ENCODE assay signal across 8 cellular contexts in the genomic region with DNA sequence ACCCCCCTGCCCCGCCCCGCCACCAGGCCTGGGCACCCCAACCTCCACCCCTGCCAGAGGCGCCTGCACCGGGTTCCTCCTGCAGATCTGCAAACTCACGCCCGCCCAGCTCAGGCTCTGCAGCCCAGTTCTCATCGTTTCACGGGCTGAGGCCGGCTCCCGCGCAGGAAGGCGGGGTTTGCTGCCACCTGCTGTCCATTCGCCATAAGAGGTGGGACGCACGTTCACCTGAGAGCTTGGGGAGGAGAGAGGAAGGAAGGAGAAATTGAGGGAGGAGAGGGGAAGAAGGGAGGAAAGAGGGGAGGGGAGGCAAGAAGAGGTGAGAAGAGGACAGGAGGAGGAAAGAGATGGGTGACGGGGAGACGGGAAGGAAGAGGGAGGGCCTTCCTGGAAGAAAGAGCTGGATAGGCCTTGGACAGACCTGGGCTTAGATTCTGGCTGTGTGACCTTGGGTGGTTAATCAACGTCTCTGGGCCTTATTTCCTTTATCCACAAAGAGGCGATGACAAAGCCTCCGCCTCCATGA.
DNase-seq lines count a peak whose midpoint lies in the region; ATAC-seq, FAIRE-seq and TF ChIP-seq lines count a peak whose summit lies in the region.

No MANE protein-coding gene starts in this region.

- POLR2A ChIA-PET in AG04449 (lab: Yijun Ruan, JAX), result interaction anchor here (0.7 kb wide), 1 partner anchor 1837 kb away, joined by 3 read pairs; no protein-coding TSS in a partner anchor
- POLR2A ChIA-PET in HepG2 (lab: Yijun Ruan, JAX), result interaction anchor here (0.6 to 2.0 kb wide), 9 partner anchors 44 to 368 kb away, joined by 3 to 9 read pairs (median 4); no protein-coding TSS in a partner anchor

- H3K27me3 Mint-ChIP-seq in central memory CD8-positive, alpha-beta T cell, result peaks cover 80% of the 10 kb centered on the region

- peak; percentile 83 for TF ChIP-seq CTCF in AG04449 (IDR thresholded peaks at IDR 0.05; ENCODE audit: insufficient read depth, low read length, missing control alignments)
- peak; percentile 96 for TF ChIP-seq CTCF in HepG2 (CRISPR knock-in tag; IDR thresholded peaks at IDR 0.05)

- no peaks in the 10 kb centered on the region for H4K20me1 ChIP-seq in HepG2 (ENCODE audit: insufficient read depth, low read length)

- H3K27me3 ChIP-seq in HepG2 (ENCODE audit: control insufficient read depth in 1 of 2, insufficient read depth in 2 of 2, low read length in 2 of 2), result peaks cover 0 to 20% of the 10 kb centered on the region in 2 experiments; a peak in 2 of 5 replicates

- peak overlapping the region; percentile 60 for H3K4me3 Mint-ChIP-seq in central memory CD8-positive, alpha-beta T cell

- no peaks in the 10 kb centered on the region for H3K36me3 Mint-ChIP-seq in central memory CD8-positive, alpha-beta T cell (ENCODE audit: insufficient read depth)

- no peak overlapping the region for H3K9ac ChIP-seq in HepG2 (ENCODE audit: insufficient read depth, low read depth, low read length)

- H2AFZ ChIP-seq in HepG2 (ENCODE audit: low read length), result no peak overlapping the region

- no peaks in the 10 kb centered on the region for H3K36me3 ChIP-seq in HepG2 (replicated peaks in 1 of 2; ENCODE audit: control insufficient read depth in 1 of 2, insufficient read depth in 2 of 2, low read length in 2 of 2)

- CTCF ChIA-PET in AG04449 (lab: Yijun Ruan, JAX) (interaction anchor here (0.7 to 1.7 kb wide), 18 partner anchors 8 to 687 kb away, joined by 3 to 6 read pairs (median 4); no protein-coding TSS in a partner anchor), HepG2 (lab: Yijun Ruan, JAX; ENCODE audit: low intra/inter-chr PET ratio, low total read pairs) (interaction anchor here (1.2 to 2.1 kb wide), 4 partner anchors 87 to 133 kb away, joined by 3 to 14 read pairs (median 6); a partner anchor contains a TSS)

- no peak overlapping the region for H3K27ac ChIP-seq in HepG2 (ENCODE audit: extremely low read length, insufficient read depth, low read length)

- in situ Hi-C loops in HepG2 (cut with HindIII; ENCODE audit: extremely low pct_ligation_motif_present, low pct_unique_long_range_greater_than_20kb), result no loop called here

- ATAC-seq in GM18498 (IDR thresholded peaks at IDR 0.05; ENCODE audit: unreplicated experiment) (peak; percentile 66), HepG2 (peak; percentile 96), GM21390 (IDR thresholded peaks at IDR 0.05; ENCODE audit: unreplicated experiment) (no peak)
- ATAC-seq in central memory CD8-positive, alpha-beta T cell (replicated peaks; ENCODE audit: extremely low read depth, poor library complexity, severe bottlenecking), result peak; percentile 67

- no peak overlapping the region for H3K4me2 ChIP-seq in HepG2 (ENCODE audit: low read depth, low read length)

- no TSS peak for BruUV-seq in HepG2 (replicated peaks; lab: Mats Ljungman, UMichigan)

- DNase-seq in AG04449 (ENCODE audit: low read depth, low spot score), result no peak
- DNase-seq in NCI-H2107 (lab: John Stamatoyannopoulos, UW), result peak; percentile 54
- DNase-seq in activated CD4-positive, alpha-beta T cell treated with anti-CD3 and anti-CD28 coated beads for 1 hour, result peak; percentile 51
- DNase-seq in central memory CD8-positive, alpha-beta T cell (ENCODE audit: low spot score in 2 of 2), result peak; percentile 55 to 61
- DNase-seq in HepG2 (ENCODE audit: low spot score), result peak; percentile 56
- peak; percentile 43 to 53 (median 51) for DNase-seq in stimulated activated CD4-positive, alpha-beta T cell treated with anti-CD3 and anti-CD28 coated beads, TNF-alpha, amount 100 ng/mL, for 4 hours (ENCODE audit: low read depth in 3 of 3)

- under 1% methylated on average over 16 of the region's 20 CpGs for WGBS in HepG2 (ENCODE audit: low lambda C conversion rate)

- H3K4me1 Mint-ChIP-seq in central memory CD8-positive, alpha-beta T cell, result peaks cover 32% of the 10 kb centered on the region

- no peak for TF ChIP-seq POLR2A in HepG2 (IDR thresholded peaks at IDR 0.05; ENCODE audit: insufficient read depth in 1 of 2, low read depth in 2 of 2, low read length in 2 of 2)

- no peak overlapping the region for H3K27ac Mint-ChIP-seq in central memory CD8-positive, alpha-beta T cell (ENCODE audit: low read depth)

- intact Hi-C loops in HepG2 (cut with micrococcal nuclease; ENCODE audit: unreplicated experiment), result no loop called here

- H3K4me3 ChIP-seq in AG04449 (ENCODE audit: low read depth, low read length) (no peak overlapping the region), HepG2 (replicated peaks in 1 of 3; ENCODE audit: insufficient read depth in 1 of 3, low read depth in 2 of 3, low read length in 3 of 3) (no peak overlapping the region)

- H3K9me3 Mint-ChIP-seq in central memory CD8-positive, alpha-beta T cell, result no peaks in the 10 kb centered on the region

- H3K4me1 ChIP-seq in HepG2 (ENCODE audit: insufficient read depth, low read length), result peaks cover 17% of the 10 kb centered on the region

- peaks cover 11% of the 10 kb centered on the region for H3K9me3 ChIP-seq in HepG2 (ENCODE audit: low read length)

- TF ChIP-seq RAD21 in HepG2 (CRISPR knock-in tag; IDR thresholded peaks at IDR 0.05), result peak; percentile 96

- TF ChIP-seq EP300 in HepG2 (IDR thresholded peaks at IDR 0.05; ENCODE audit: low read depth in 2 of 2, low read length in 2 of 2), result no peak
- TF ChIP-seq EP300 in HepG2 (CRISPR knock-in tag; IDR thresholded peaks at IDR 0.05; ENCODE audit: borderline replicate concordance), result no peak

- no peaks in the 10 kb centered on the region for H3K79me2 ChIP-seq in HepG2 (ENCODE audit: insufficient read depth, low read length)

- FAIRE-seq in HepG2 (lab: Jason Lieb, UNC), result peak; percentile 77

TF ChIP-seq in HepG2, 621 proteins besides CTCF, POLR2A, EP300 and RAD21 (continues in another document):
- TF ChIP-seq, protein P1, sequence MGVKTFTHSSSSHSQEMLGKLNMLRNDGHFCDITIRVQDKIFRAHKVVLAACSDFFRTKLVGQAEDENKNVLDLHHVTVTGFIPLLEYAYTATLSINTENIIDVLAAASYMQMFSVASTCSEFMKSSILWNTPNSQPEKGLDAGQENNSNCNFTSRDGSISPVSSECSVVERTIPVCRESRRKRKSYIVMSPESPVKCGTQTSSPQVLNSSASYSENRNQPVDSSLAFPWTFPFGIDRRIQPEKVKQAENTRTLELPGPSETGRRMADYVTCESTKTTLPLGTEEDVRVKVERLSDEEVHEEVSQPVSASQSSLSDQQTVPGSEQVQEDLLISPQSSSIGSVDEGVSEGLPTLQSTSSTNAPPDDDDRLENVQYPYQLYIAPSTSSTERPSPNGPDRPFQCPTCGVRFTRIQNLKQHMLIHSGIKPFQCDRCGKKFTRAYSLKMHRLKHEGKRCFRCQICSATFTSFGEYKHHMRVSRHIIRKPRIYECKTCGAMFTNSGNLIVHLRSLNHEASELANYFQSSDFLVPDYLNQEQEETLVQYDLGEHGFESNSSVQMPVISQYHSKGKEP (CRISPR knock-in tag; IDR thresholded peaks at IDR 0.05), result no peak
- TF ChIP-seq ARNTL (CRISPR knock-in tag; IDR thresholded peaks at IDR 0.05) (peak; percentile 60; the same call in 1 of the 2 replicates), ZMYM3 (CRISPR knock-in tag; IDR thresholded peaks at IDR 0.05) (peak; percentile 61; the same call in 1 of the 2 replicates), ZNF331 (CRISPR knock-in tag; IDR thresholded peaks at IDR 0.05) (peak; percentile 32; the same call in 1 of the 2 replicates), SP5 (CRISPR knock-in tag; IDR thresholded peaks at IDR 0.05; ENCODE audit: borderline replicate concordance, low read depth) (peak; percentile 12; the same call in 1 of the 2 replicates), NONO (IDR thresholded peaks at IDR 0.05) (no peak), NONO (CRISPR knock-in tag; conservative IDR thresholded peaks at IDR 0.05) (peak; percentile 67; the same call in 1 of the 2 replicates), ZNF451 (CRISPR knock-in tag; IDR thresholded peaks at IDR 0.05) (no peak), KDM6A (CRISPR knock-in tag; IDR thresholded peaks at IDR 0.05; ENCODE audit: low read depth) (no peak), MAZ (IDR thresholded peaks at IDR 0.05; ENCODE audit: borderline replicate concordance, low read depth, low read length) (peak; percentile 36; the same call in 1 of the 2 replicates), MAZ (CRISPR knock-in tag; IDR thresholded peaks at IDR 0.05; ENCODE audit: low read depth) (no peak), ELF3 (CRISPR knock-in tag; IDR thresholded peaks at IDR 0.05) (0 out of 2 replicates have a peak, but pooled peaks have one; percentile 21), SAP130 (CRISPR knock-in tag; IDR thresholded peaks at IDR 0.05; ENCODE audit: low read depth) (peak; percentile 23; the same call in 1 of the 2 replicates)
- TF ChIP-seq, protein P2, sequence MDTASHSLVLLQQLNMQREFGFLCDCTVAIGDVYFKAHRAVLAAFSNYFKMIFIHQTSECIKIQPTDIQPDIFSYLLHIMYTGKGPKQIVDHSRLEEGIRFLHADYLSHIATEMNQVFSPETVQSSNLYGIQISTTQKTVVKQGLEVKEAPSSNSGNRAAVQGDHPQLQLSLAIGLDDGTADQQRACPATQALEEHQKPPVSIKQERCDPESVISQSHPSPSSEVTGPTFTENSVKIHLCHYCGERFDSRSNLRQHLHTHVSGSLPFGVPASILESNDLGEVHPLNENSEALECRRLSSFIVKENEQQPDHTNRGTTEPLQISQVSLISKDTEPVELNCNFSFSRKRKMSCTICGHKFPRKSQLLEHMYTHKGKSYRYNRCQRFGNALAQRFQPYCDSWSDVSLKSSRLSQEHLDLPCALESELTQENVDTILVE (CRISPR knock-in tag; IDR thresholded peaks at IDR 0.05), result 0 out of 2 replicates have a peak, but pooled peaks have one; percentile 38
- TF ChIP-seq, protein P3, sequence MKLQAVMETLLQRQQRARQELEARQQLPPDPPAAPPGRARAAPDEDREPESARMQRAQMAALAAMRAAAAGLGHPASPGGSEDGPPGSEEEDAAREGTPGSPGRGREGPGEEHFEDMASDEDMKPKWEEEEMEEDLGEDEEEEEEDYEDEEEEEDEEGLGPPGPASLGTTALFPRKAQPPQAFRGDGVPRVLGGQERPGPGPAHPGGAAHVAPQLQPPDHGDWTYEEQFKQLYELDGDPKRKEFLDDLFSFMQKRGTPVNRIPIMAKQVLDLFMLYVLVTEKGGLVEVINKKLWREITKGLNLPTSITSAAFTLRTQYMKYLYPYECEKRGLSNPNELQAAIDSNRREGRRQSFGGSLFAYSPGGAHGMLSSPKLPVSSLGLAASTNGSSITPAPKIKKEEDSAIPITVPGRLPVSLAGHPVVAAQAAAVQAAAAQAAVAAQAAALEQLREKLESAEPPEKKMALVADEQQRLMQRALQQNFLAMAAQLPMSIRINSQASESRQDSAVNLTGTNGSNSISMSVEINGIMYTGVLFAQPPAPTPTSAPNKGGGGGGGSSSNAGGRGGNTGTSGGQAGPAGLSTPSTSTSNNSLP (IDR thresholded peaks at IDR 0.05; ENCODE audit: low read depth, low read length), result no peak
- TF ChIP-seq, protein P4, sequence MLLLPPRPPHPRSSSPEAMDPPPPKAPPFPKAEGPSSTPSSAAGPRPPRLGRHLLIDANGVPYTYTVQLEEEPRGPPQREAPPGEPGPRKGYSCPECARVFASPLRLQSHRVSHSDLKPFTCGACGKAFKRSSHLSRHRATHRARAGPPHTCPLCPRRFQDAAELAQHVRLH (CRISPR knock-in tag; IDR thresholded peaks at IDR 0.05; ENCODE audit: borderline replicate concordance, low read depth), result peak; percentile 31; the same call in 1 of the 2 replicates
